8 cellular contexts compared by ENCODE assay signal in the genomic region with DNA sequence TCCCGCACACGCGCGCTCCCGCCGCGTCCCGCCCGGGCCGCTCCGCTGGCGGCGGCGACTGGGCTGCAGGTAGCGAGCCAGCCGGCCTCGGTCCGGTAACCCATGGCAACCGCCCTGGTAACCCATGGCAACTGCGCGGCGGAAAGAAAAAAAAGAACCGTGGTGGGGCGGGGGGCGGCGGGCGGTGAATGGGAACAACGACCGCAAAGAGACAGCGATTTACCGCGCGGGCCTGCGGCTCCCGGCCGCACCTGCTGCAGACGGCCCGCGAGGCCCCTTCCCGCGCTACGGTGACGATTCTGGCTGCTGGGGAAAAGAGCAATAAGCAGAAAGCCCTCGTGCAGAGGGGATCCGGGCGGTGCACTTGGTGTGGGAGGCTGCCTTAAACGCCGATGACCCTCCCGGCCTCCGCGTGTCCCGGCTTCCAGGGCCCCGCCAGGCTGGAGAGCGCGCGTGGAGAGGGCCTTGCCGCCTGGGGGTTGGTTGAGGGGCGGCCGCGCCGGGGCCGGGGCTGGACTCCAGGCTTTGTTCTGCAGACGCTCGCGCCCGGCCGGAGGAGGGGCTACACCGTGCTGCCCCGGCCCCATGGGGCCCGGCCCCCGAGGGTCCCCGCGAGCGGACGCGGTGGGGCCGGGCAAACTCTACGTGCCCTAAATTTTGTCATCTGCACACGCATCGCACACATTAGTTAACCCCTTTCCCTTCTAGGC.
DNase-seq lines count a peak whose midpoint lies in the region; ATAC-seq, FAIRE-seq and TF ChIP-seq lines count a peak whose summit lies in the region.

No MANE protein-coding gene starts in this region.

- FAIRE-seq in bronchial epithelial cell (lab: Jason Lieb, UNC), result no peak

- 2 to 4% methylated on average over 47 to 69 of the region's 80 CpGs for WGBS in lower leg skin, 2 donors

- TF ChIP-seq CTCF in bronchial epithelial cell (IDR thresholded peaks at IDR 0.05; ENCODE audit: insufficient read depth, low read length, severe bottlenecking), result no peak
- TF ChIP-seq CTCF in lower leg skin (IDR thresholded peaks at IDR 0.05), result no peak

- POLR2A ChIA-PET in T-cell (lab: Charles Lee), result no interaction called here

- peaks cover 5% of the 10 kb centered on the region for H3K27me3 ChIP-seq in bronchial epithelial cell (ENCODE audit: control insufficient read depth, insufficient read depth, low read length)

- H3K27ac Mint-ChIP-seq in IgD-negative memory B cell (peak overlapping the region in 2 of 3 donors; percentile 76 to 96), T-cell (no peak overlapping the region)

- CTCF ChIA-PET in T-cell (lab: Charles Lee), result interaction anchor here (0.7 to 1.6 kb wide), 6 partner anchors 8 to 785 kb away, joined by 3 to 7 read pairs (median 4); no protein-coding TSS in a partner anchor

- H3K4me3 ChIP-seq in bronchial epithelial cell (ENCODE audit: low read depth, low read length), result peak overlapping the region; percentile 38
- peak overlapping the region; percentile 21 for H3K4me3 ChIP-seq in lower leg skin (ENCODE audit: low read depth, poor library complexity, severe bottlenecking)

- ATAC-seq in GM21528 (IDR thresholded peaks at IDR 0.05; ENCODE audit: low FRiP score, unreplicated experiment), result peak; percentile 43
- ATAC-seq in T-cell (replicated peaks in 1 of 4), result peak; percentile 46 to 53 (median 50)

- no peaks in the 10 kb centered on the region for H3K27me3 Mint-ChIP-seq in IgD-negative memory B cell
- peaks cover 25 to 39% of the 10 kb centered on the region in 2 donors for H3K27me3 Mint-ChIP-seq in T-cell

- TF ChIP-seq POLR2A in lower leg skin (IDR thresholded peaks at IDR 0.05), result no peak

- intact Hi-C loops in lower leg skin (cut with DNase I; ENCODE audit: low total_unique reads), result loop anchor here (5.0 kb wide), 1 partner anchor 291 kb away; no protein-coding TSS in a partner anchor

- peaks cover 13% of the 10 kb centered on the region for H3K36me3 Mint-ChIP-seq in IgD-negative memory B cell
- peaks cover 15% of the 10 kb centered on the region for H3K36me3 Mint-ChIP-seq in T-cell

- H3K36me3 ChIP-seq in bronchial epithelial cell (ENCODE audit: control insufficient read depth, insufficient read depth, low read length), result no peaks in the 10 kb centered on the region

- DNase-seq in DMS53 (lab: John Stamatoyannopoulos, UW) (peak; percentile 96), T-cell (peak in 11 of 34 experiments; percentile 2 to 31 (median 23)), bronchial epithelial cell (ENCODE audit: low read depth) (no peak), lower leg skin (ENCODE audit: low spot score in 2 of 2) (no peak), hepatic stellate cell (ENCODE audit: low spot score) (no peak)
- peak; percentile 7 for DNase-seq in stimulated activated CD8-positive, alpha-beta memory T cell treated with anti-CD3 and anti-CD28 coated beads, Interleukin-4, amount 100 ng/mL, for 24 hours (ENCODE audit: low read depth)

- H3K9me3 Mint-ChIP-seq in IgD-negative memory B cell, result no peaks in the 10 kb centered on the region
- H3K9me3 Mint-ChIP-seq in T-cell, result no peaks in the 10 kb centered on the region

- H3K4me3 Mint-ChIP-seq in IgD-negative memory B cell (peak overlapping the region; percentile 75 to 94 (median 90)), T-cell (peak overlapping the region; percentile 71 to 80 (median 78))

- H3K4me1 Mint-ChIP-seq in IgD-negative memory B cell, result peaks cover 2 to 5% (median 3%) of the 10 kb centered on the region in 3 donors
- peaks cover 2 to 6% (median 6%) of the 10 kb centered on the region in 3 donors for H3K4me1 Mint-ChIP-seq in T-cell

Comparison
In these comparisons a context has a peak if more than half of its experiments do, and no peak if none do; other contexts are left out.
1. DNase-seq: peak in DMS53 (single experiment) and stimulated activated CD8-positive, alpha-beta memory T cell treated with anti-CD3 and anti-CD28 coated beads, Interleukin-4, amount 100 ng/mL, for 24 hours (single experiment); none in bronchial epithelial cell (single experiment), lower leg skin (0 of 2) and hepatic stellate cell (single experiment).
2. H3K27ac Mint-ChIP-seq: peak in IgD-negative memory B cell (2 of 3); none in T-cell (0 of 2).